Comparison of ENCODE assay signal across 8 cellular contexts in the genomic region with DNA sequence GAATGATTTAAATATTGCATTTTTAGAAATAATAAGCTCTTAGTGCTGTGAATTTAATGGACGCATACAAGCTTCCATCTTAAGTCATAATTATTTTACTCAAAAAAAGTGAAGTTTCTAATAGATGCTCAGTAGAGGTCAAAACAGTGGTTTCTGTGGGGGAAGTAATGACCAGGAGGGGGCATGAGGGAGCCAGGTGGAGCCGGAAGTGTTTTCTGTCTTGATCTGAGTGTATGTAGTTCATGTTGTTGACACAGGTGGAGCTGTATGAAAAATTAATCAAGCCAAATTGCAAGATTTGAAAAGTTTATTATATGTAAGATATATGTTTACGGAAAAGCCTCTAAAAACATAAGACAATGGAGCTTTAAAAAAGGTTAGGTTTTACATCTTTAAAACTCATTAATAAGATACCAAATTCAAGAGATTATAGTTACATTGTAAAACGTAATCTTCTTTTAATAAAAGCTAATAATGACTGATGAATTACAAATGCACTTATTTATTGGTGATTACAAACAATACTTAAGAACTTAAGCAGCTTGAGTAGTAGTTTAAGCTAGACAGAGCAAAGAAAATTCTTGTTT.
DNase-seq lines count a peak whose midpoint lies in the region; ATAC-seq, FAIRE-seq and TF ChIP-seq lines count a peak whose summit lies in the region.

No MANE protein-coding gene starts in this region.

- no peak overlapping the region for H3K9ac ChIP-seq in HepG2 (ENCODE audit: insufficient read depth, low read depth, low read length)

- WGBS in adrenal gland, 4 donors = 43 to 61% (median 52%) methylated on average over 4 of the region's 4 CpGs
- 28% methylated on average over 4 of the region's 4 CpGs for WGBS in HepG2 (ENCODE audit: low lambda C conversion rate)

- DNase-seq in NCI-H1694 treated with DMSO at 0.1 percent for 48 hours (lab: John Stamatoyannopoulos, UW) (peak; percentile 8), NCI-H1694 (lab: John Stamatoyannopoulos, UW) (no peak), HuH-7 (ENCODE audit: low spot score) (peak; percentile 53), adrenal gland (peak; percentile 35 to 62 (median 55)), HepG2 (ENCODE audit: low spot score) (peak; percentile 59)

- TF ChIP-seq EP300 in HepG2 (IDR thresholded peaks at IDR 0.05; ENCODE audit: low read depth in 2 of 2, low read length in 2 of 2) = no peak
- TF ChIP-seq EP300 in HepG2 (CRISPR knock-in tag; IDR thresholded peaks at IDR 0.05; ENCODE audit: borderline replicate concordance) = no peak

- no peaks in the 10 kb centered on the region for H3K36me3 Mint-ChIP-seq in stimulated activated memory B cell treated with anti-CD40 and anti-IgM and Interleukin-4, amounts not matched to agents 10 μg/mL and 1 μg/mL and 100 μg/mL, for 72 hours

- intact Hi-C loops in adrenal gland (cut with DNase I) = loop anchor here in 1 of 2 donors (5.0 kb wide), 1 partner anchor 72 kb away; no protein-coding TSS in a partner anchor
- intact Hi-C loops in HepG2 (cut with micrococcal nuclease; ENCODE audit: unreplicated experiment) = loop anchor here (1.0 kb wide), 1 partner anchor 365 kb away; no protein-coding TSS in a partner anchor

- no TSS peak for BruUV-seq in HepG2 (replicated peaks; lab: Mats Ljungman, UMichigan)

- no peak overlapping the region for H3K4me3 Mint-ChIP-seq in stimulated activated memory B cell treated with anti-CD40 and anti-IgM and Interleukin-4, amounts not matched to agents 10 μg/mL and 1 μg/mL and 100 μg/mL, for 72 hours

- no peaks in the 10 kb centered on the region for H3K9me3 ChIP-seq in adrenal gland (replicated peaks in 1 of 3)
- H3K9me3 ChIP-seq in HepG2 (ENCODE audit: low read length) = no peaks in the 10 kb centered on the region

- H3K79me2 ChIP-seq in HepG2 (ENCODE audit: insufficient read depth, low read length) = no peaks in the 10 kb centered on the region

- no peak overlapping the region for H3K27ac ChIP-seq in adrenal gland
- no peak overlapping the region for H3K27ac ChIP-seq in HepG2 (ENCODE audit: extremely low read length, insufficient read depth, low read length)

- POLR2A ChIA-PET in HepG2 (lab: Yijun Ruan, JAX) = no interaction called here

- ATAC-seq in GM21723 (IDR thresholded peaks at IDR 0.05; ENCODE audit: unreplicated experiment) (peak; percentile 97), SK-N-SH treated with all-trans-retinoic acid at 6 μM for 48 hours (peak; percentile 86), HepG2 (peak; percentile 74)
- ATAC-seq in stimulated activated memory B cell treated with anti-CD40 and anti-IgM and Interleukin-4, amounts not matched to agents 10 μg/mL and 1 μg/mL and 100 μg/mL, for 72 hours = peak; percentile 76

- H4K20me1 ChIP-seq in HepG2 (ENCODE audit: insufficient read depth, low read length) = no peaks in the 10 kb centered on the region

- no peaks in the 10 kb centered on the region for H3K9me3 Mint-ChIP-seq in stimulated activated memory B cell treated with anti-CD40 and anti-IgM and Interleukin-4, amounts not matched to agents 10 μg/mL and 1 μg/mL and 100 μg/mL, for 72 hours

- H3K36me3 ChIP-seq in adrenal gland (replicated peaks in 1 of 2) (no peaks in the 10 kb centered on the region), HepG2 (replicated peaks in 1 of 2; ENCODE audit: control insufficient read depth in 1 of 2, insufficient read depth in 2 of 2, low read length in 2 of 2) (no peaks in the 10 kb centered on the region)

- peaks cover 15% of the 10 kb centered on the region for H3K4me1 Mint-ChIP-seq in stimulated activated memory B cell treated with anti-CD40 and anti-IgM and Interleukin-4, amounts not matched to agents 10 μg/mL and 1 μg/mL and 100 μg/mL, for 72 hours

- CTCF ChIA-PET in HepG2 (lab: Yijun Ruan, JAX; ENCODE audit: low intra/inter-chr PET ratio, low total read pairs) = interaction anchor here (2.2 to 3.9 kb wide), 2 partner anchors 72 to 365 kb away, joined by 33 to 42 read pairs; no protein-coding TSS in a partner anchor

- peak; percentile 50 for FAIRE-seq in HepG2 (lab: Jason Lieb, UNC)

- no peak overlapping the region for H3K27ac Mint-ChIP-seq in stimulated activated memory B cell treated with anti-CD40 and anti-IgM and Interleukin-4, amounts not matched to agents 10 μg/mL and 1 μg/mL and 100 μg/mL, for 72 hours

- H3K27me3 ChIP-seq in adrenal gland (no peaks in the 10 kb centered on the region), HepG2 (ENCODE audit: control insufficient read depth in 1 of 2, insufficient read depth in 2 of 2, low read length in 2 of 2) (no peaks in the 10 kb centered on the region)

- in situ Hi-C loops in HepG2 (cut with HindIII; ENCODE audit: extremely low pct_ligation_motif_present, low pct_unique_long_range_greater_than_20kb) = loop anchor here (5.0 kb wide), 2 partner anchors 72 to 363 kb away; no protein-coding TSS in a partner anchor

- no peaks in the 10 kb centered on the region for H3K27me3 Mint-ChIP-seq in stimulated activated memory B cell treated with anti-CD40 and anti-IgM and Interleukin-4, amounts not matched to agents 10 μg/mL and 1 μg/mL and 100 μg/mL, for 72 hours

- H2AFZ ChIP-seq in HepG2 (ENCODE audit: low read length) = no peak overlapping the region

- TF ChIP-seq CTCF in adrenal gland (IDR thresholded peaks at IDR 0.05) = peak; percentile 51 to 82 (median 69)
- TF ChIP-seq CTCF in HepG2 (CRISPR knock-in tag; IDR thresholded peaks at IDR 0.05) = peak; percentile 63

- H3K4me3 ChIP-seq in adrenal gland (no peak overlapping the region), HepG2 (replicated peaks in 1 of 3; ENCODE audit: insufficient read depth in 1 of 3, low read depth in 2 of 3, low read length in 3 of 3) (no peak overlapping the region)

- TF ChIP-seq POLR2A in adrenal gland (IDR thresholded peaks at IDR 0.05) = no peak
- TF ChIP-seq POLR2A in HepG2 (IDR thresholded peaks at IDR 0.05; ENCODE audit: insufficient read depth in 1 of 2, low read depth in 2 of 2, low read length in 2 of 2) = no peak

- H3K4me1 ChIP-seq in adrenal gland (replicated peaks in 1 of 2) = no peaks in the 10 kb centered on the region
- H3K4me1 ChIP-seq in HepG2 (ENCODE audit: insufficient read depth, low read length) = peaks cover 16% of the 10 kb centered on the region

- peak; percentile 38; the same call in 1 of the 2 replicates for TF ChIP-seq RAD21 in HepG2 (CRISPR knock-in tag; IDR thresholded peaks at IDR 0.05)

- no peak overlapping the region for H3K4me2 ChIP-seq in HepG2 (ENCODE audit: low read depth, low read length)

TF ChIP-seq in SK-N-SH treated with all-trans-retinoic acid at 6 μM for 48 hours, 23 proteins besides CTCF, POLR2A, EP300 and RAD21 (continues in another document):
- TF ChIP-seq OSR1 (CRISPR knock-in tag; IDR thresholded peaks at IDR 0.05) (no peak), ARNTL (CRISPR knock-in tag; IDR thresholded peaks at IDR 0.05; ENCODE audit: borderline replicate concordance, low read depth) (no peak), ZC3H10 (CRISPR knock-in tag; IDR thresholded peaks at IDR 0.05) (no peak), ESRRG (CRISPR knock-in tag; IDR thresholded peaks at IDR 0.05) (no peak)
- TF ChIP-seq, protein P1, sequence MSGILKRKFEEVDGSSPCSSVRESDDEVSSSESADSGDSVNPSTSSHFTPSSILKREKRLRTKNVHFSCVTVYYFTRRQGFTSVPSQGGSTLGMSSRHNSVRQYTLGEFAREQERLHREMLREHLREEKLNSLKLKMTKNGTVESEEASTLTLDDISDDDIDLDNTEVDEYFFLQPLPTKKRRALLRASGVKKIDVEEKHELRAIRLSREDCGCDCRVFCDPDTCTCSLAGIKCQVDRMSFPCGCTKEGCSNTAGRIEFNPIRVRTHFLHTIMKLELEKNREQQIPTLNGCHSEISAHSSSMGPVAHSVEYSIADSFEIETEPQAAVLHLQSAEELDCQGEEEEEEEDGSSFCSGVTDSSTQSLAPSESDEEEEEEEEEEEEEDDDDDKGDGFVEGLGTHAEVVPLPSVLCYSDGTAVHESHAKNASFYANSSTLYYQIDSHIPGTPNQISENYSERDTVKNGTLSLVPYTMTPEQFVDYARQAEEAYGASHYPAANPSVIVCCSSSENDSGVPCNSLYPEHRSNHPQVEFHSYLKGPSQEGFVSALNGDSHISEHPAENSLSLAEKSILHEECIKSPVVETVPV (CRISPR knock-in tag; IDR thresholded peaks at IDR 0.05) = no peak

TF ChIP-seq in HepG2, 621 proteins besides CTCF, POLR2A, EP300 and RAD21 (continues in another document):
- 0 out of 2 replicates have a peak, but pooled peaks have one; percentile 25 for TF ChIP-seq ZNF644 (CRISPR knock-in tag; IDR thresholded peaks at IDR 0.05; ENCODE audit: low read depth)
- peak; percentile 56 for TF ChIP-seq STAG1 (CRISPR knock-in tag; IDR thresholded peaks at IDR 0.05)
- TF ChIP-seq, protein P2, sequence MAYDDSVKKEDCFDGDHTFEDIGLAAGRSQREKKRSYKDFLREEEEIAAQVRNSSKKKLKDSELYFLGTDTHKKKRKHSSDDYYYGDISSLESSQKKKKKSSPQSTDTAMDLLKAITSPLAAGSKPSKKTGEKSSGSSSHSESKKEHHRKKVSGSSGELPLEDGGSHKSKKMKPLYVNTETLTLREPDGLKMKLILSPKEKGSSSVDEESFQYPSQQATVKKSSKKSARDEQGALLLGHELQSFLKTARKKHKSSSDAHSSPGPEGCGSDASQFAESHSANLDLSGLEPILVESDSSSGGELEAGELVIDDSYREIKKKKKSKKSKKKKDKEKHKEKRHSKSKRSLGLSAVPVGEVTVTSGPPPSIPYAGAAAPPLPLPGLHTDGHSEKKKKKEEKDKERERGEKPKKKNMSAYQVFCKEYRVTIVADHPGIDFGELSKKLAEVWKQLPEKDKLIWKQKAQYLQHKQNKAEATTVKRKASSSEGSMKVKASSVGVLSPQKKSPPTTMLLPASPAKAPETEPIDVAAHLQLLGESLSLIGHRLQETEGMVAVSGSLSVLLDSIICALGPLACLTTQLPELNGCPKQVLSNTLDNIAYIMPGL (CRISPR knock-in tag; IDR thresholded peaks at IDR 0.05; ENCODE audit: borderline replicate concordance in 1 of 2, low read depth in 1 of 2) = peak in 1 of 2 experiments; percentile 32; a peak in 1 of 4 replicates
- 0 out of 2 replicates have a peak, but pooled peaks have one; percentile 21 for TF ChIP-seq KAT8 (CRISPR knock-in tag; IDR thresholded peaks at IDR 0.05)
- TF ChIP-seq FOXA3 (CRISPR knock-in tag; IDR thresholded peaks at IDR 0.05) = peak; percentile 49; the same call in 1 of the 2 replicates
- TF ChIP-seq, protein P3, sequence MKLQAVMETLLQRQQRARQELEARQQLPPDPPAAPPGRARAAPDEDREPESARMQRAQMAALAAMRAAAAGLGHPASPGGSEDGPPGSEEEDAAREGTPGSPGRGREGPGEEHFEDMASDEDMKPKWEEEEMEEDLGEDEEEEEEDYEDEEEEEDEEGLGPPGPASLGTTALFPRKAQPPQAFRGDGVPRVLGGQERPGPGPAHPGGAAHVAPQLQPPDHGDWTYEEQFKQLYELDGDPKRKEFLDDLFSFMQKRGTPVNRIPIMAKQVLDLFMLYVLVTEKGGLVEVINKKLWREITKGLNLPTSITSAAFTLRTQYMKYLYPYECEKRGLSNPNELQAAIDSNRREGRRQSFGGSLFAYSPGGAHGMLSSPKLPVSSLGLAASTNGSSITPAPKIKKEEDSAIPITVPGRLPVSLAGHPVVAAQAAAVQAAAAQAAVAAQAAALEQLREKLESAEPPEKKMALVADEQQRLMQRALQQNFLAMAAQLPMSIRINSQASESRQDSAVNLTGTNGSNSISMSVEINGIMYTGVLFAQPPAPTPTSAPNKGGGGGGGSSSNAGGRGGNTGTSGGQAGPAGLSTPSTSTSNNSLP (IDR thresholded peaks at IDR 0.05; ENCODE audit: low read depth, low read length) = peak; percentile 76; the same call in 1 of the 2 replicates
